Comparison of ENCODE assay signal across 8 cellular contexts in the genomic region with DNA sequence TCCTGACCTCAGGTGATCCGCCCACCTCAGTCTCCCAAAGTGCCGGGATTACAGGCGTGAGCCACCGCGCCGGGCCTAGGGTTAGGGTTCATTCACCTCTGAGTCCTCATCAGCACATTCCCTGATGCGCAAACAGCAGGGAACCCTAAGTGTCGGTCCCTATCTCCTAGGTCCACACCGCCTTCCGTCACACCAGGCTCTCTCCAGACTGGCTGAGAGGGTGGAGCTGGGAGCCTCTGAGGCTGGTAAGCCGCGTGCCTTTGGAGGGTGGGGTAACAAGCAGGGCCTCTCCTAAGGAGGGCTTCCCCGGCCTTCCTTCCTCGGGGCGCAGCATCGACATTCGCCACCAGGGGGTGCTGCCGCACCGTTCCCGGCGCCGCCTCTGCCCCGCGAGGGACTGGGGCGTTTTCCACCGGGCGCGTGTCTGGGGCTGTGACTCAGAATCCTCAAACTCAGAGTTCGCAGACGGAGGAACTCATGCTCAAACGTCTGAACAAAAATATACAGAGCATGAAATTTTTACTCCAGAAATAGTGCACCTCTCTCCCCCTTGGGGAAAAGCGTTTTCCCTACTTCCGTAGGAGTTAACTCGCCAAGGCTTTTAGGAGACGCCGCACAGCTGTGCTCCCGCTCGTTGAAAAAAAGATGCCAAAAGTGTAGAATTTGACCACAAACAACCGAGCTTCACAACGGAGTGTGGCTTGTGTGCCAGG.
DNase-seq lines count a peak whose midpoint lies in the region; ATAC-seq, FAIRE-seq and TF ChIP-seq lines count a peak whose summit lies in the region.

No MANE protein-coding gene starts in this region.

- no peaks in the 10 kb centered on the region for H4K20me1 ChIP-seq in GM23248 (ENCODE audit: insufficient read depth)
- H4K20me1 ChIP-seq in MM.1S (ENCODE audit: insufficient read depth, low read length): no peaks in the 10 kb centered on the region

- H3K9ac ChIP-seq in GM23248 (peak overlapping the region; percentile 68), MM.1S (ENCODE audit: low read length) (no peak overlapping the region)

- H3K9me3 ChIP-seq in GM23248 (ENCODE audit: low read depth) (no peaks in the 10 kb centered on the region), MM.1S (replicated peaks; ENCODE audit: insufficient read depth, low read length) (no peaks in the 10 kb centered on the region), prostate gland (no peaks in the 10 kb centered on the region)

- peak overlapping the region; percentile 79 for H3K4me2 ChIP-seq in GM23248 (ENCODE audit: unreplicated experiment)
- peak overlapping the region; percentile 90 for H3K4me2 ChIP-seq in MM.1S (ENCODE audit: low read depth, low read length)

- DNase-seq in ELR (ENCODE audit: low read depth) (peak; percentile 90), GM23248 (peak; percentile 97), MM.1S (peak; percentile 62), T-helper 1 cell (peak; percentile 36 to 60 (median 56)), amniotic stem cell (lab: John Stamatoyannopoulos, UW) (peak; percentile 68), left ventricle myocardium superior (peak; percentile 90), prostate gland (ENCODE audit: low spot score) (peak; percentile 65), urothelium cell line (ENCODE audit: low spot score) (peak; percentile 90)

- TF ChIP-seq CTCF in MM.1S (IDR thresholded peaks at IDR 0.05; ENCODE audit: low read length): peak; percentile 95
- TF ChIP-seq CTCF in prostate gland (IDR thresholded peaks at IDR 0.05): peak; percentile 95 to 99 (median 98)

- no peak for FAIRE-seq in urothelium cell line (lab: Jason Lieb, UNC)

- H2AFZ ChIP-seq in GM23248 (peak overlapping the region; percentile 77), MM.1S (ENCODE audit: low read length) (peak overlapping the region; percentile 61)

- in situ Hi-C loops in GM23248 (cut with MboI): no loop called here

- H3K79me2 ChIP-seq in GM23248 (ENCODE audit: insufficient read depth): no peaks in the 10 kb centered on the region
- no peaks in the 10 kb centered on the region for H3K79me2 ChIP-seq in MM.1S (ENCODE audit: low read length)

- peaks cover 31% of the 10 kb centered on the region for H3K4me1 ChIP-seq in GM23248 (ENCODE audit: insufficient read depth)
- H3K4me1 ChIP-seq in MM.1S (ENCODE audit: low read length): peaks cover 5% of the 10 kb centered on the region; the same call in 1 of the 2 replicates
- no peaks in the 10 kb centered on the region for H3K4me1 ChIP-seq in prostate gland (replicated peaks)

- H3K36me3 ChIP-seq in GM23248 (ENCODE audit: low read depth) (no peaks in the 10 kb centered on the region), MM.1S (replicated peaks; ENCODE audit: insufficient read depth, low read length) (no peaks in the 10 kb centered on the region), prostate gland (no peaks in the 10 kb centered on the region)

- peak; percentile 91 for ATAC-seq in left ventricle myocardium superior

- 6 to 7% methylated on average over 38 to 40 of the region's 40 CpGs for whole genome bisulfite sequencing in GM23248 (ENCODE audit: low coverage in 1 of 2, low lambda C conversion rate in 2 of 2, missing lambda C conversion rate in 2 of 2), 2 experiments
- WGBS in prostate gland: 9% methylated on average over 40 of the region's 40 CpGs

- intact Hi-C loops in left ventricle myocardium superior (cut with micrococcal nuclease): loop anchor here (10.0 kb wide), 1 partner anchor 192 kb away; no protein-coding TSS in a partner anchor
- intact Hi-C loops in prostate gland (cut with DNase I): loop anchor here (5.0 to 10.0 kb wide), 2 partner anchors 62 to 270 kb away; partner anchors contain the start of gene ASAP2

- no peak for TF ChIP-seq POLR2A in prostate gland (IDR thresholded peaks at IDR 0.05)

- H3K9me2 ChIP-seq in GM23248 (ENCODE audit: insufficient read depth) (no peaks in the 10 kb centered on the region), MM.1S (replicated peaks; ENCODE audit: insufficient read depth, low read length) (no peaks in the 10 kb centered on the region)

- H3F3A ChIP-seq in GM23248 (ENCODE audit: insufficient read depth): peaks cover 14% of the 10 kb centered on the region; the same call in 1 of the 2 replicates
- no peaks in the 10 kb centered on the region for H3F3A ChIP-seq in MM.1S (ENCODE audit: insufficient read depth, low read length)

- H3K4me3 ChIP-seq in GM23248 (peak overlapping the region; percentile 51), MM.1S (ENCODE audit: low read length) (peak overlapping the region; percentile 40), prostate gland (no peak overlapping the region)

- H3K27ac ChIP-seq in GM23248 (peak overlapping the region; percentile 77), MM.1S (ENCODE audit: low read length) (no peak overlapping the region), prostate gland (peak overlapping the region in 1 of 2 donors; percentile 42)

- H3K27me3 ChIP-seq in GM23248 (replicated peaks; ENCODE audit: insufficient read depth): no peaks in the 10 kb centered on the region
- H3K27me3 ChIP-seq in MM.1S (replicated peaks; ENCODE audit: insufficient read depth, low read length): no peaks in the 10 kb centered on the region
- peaks cover 2% of the 10 kb centered on the region for H3K27me3 ChIP-seq in prostate gland (replicated peaks; ENCODE audit: insufficient read depth)

Comparison
In these comparisons a context has a peak if more than half of its experiments do, and no peak if none do; other contexts are left out.
1. H3K4me3 ChIP-seq: peak in GM23248 (single experiment) and MM.1S (single experiment); none in prostate gland (0 of 2).
2. Peak in every context shown above with its lines, with median percentiles within 50 percentile points of each other: DNase-seq.